In the genomic region with DNA sequence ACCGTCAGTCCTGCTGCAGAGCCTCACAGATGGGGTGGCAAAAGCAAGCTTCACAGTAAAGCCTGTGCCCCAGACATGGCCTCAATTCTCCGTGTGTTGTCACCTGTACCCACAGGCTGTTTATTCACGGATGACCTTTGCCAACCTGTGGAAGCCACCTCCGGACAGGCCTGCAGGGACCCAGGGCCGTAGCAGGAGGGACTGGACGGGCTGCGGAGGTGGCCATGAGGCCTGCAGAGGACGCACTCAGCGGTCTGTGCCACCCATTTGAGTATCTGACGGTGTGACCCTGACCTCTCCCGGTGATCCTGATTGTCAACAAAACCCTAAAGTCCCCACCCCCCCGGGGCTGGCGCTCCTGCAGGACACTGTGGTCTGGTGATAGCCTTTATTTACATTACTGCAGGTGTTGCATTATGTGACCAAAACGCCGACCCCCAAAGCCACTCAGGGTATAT, we compare ENCODE assay signal across 14 cellular contexts.
"Had no signal": no experiment of that assay in that cellular context is flagged by ENCODE, and none has a peak within 500 bp of the region (broad histone marks: within the 10 kb centered on the region; RNA-seq: fewer than 3 reads in every experiment).

No MANE protein-coding gene starts in this region.

- ATAC-seq: activated CD4-positive, CD25-positive, alpha-beta regulatory T cell treated with anti-CD3 and anti-CD28 coated beads, Interleukin-2, amount 50 U/mL, for 24 hours; activated T-helper 17 cell treated with anti-CD3 and anti-CD28 coated beads, Interleukin-2, amount 50 U/mL, for 72 hours; left ventricle myocardium superior; natural killer cell had no signal

- DNase-seq: activated CD4-positive, alpha-beta T cell treated with anti-CD3 and anti-CD28 coated beads, Interleukin-2, amount 50 U/mL, for 1 hour; activated CD8-positive, alpha-beta memory T cell treated with anti-CD3 and anti-CD28 coated beads for 24 hours; activated naive CD4-positive, alpha-beta T cell treated with anti-CD3 and anti-CD28 coated beads for 36 hours; dorsolateral prefrontal cortex; erythroblast; left ventricle myocardium superior; mesenchymal stem cell; natural killer cell; posterior cingulate gyrus; stimulated activated CD4-positive, alpha-beta T cell treated with anti-CD3 and anti-CD28 coated beads, Interleukin-4, amount 100 ng/mL, for 4 hours had no signal

- H3K4me3 ChIP-seq: right atrium auricular region, skin epidermis had no signal

- H3K9me3 ChIP-seq: right atrium auricular region had no signal

- H3K27me3 ChIP-seq: dorsolateral prefrontal cortex, right atrium auricular region had no signal

- H3K27ac ChIP-seq: right atrium auricular region, skin epidermis had no signal
